In genomic region chr13:110912651-110913051, GRCh38 we compare ENCODE assay signal across 8 cellular contexts. TPM values are rescaled to one million over a fixed set of nuclear protein-coding genes. Genes with fewer than 3 reads are reported as not detected.
A peak's percentile ranks its signal among the peaks of the same experiment; 100 is the strongest.
DNase-seq lines count a peak whose midpoint lies in the region; ATAC-seq, FAIRE-seq and TF ChIP-seq lines count a peak whose summit lies in the region.

No MANE protein-coding gene starts in this region.

- H3K4me1 Mint-ChIP-seq in activated naive CD8-positive, alpha-beta T cell treated with anti-CD3 and anti-CD28 coated beads, Interleukin-2, amount 10 ng/mL, durations not matched to agents 7 days and 5 days: peaks cover 42% of the 10 kb centered on the region

- H3K9ac ChIP-seq in HepG2 (ENCODE audit: insufficient read depth, low read depth, low read length): peak overlapping the region; percentile 100

- intact Hi-C loops in HepG2 (cut with micrococcal nuclease; ENCODE audit: unreplicated experiment): no loop called here

- peak overlapping the region; percentile 92 for H3K27ac Mint-ChIP-seq in activated naive CD8-positive, alpha-beta T cell treated with anti-CD3 and anti-CD28 coated beads, Interleukin-2, amount 10 ng/mL, durations not matched to agents 7 days and 5 days

- peaks cover 14% of the 10 kb centered on the region for H3K36me3 Mint-ChIP-seq in activated naive CD8-positive, alpha-beta T cell treated with anti-CD3 and anti-CD28 coated beads, Interleukin-2, amount 10 ng/mL, durations not matched to agents 7 days and 5 days

- POLR2A ChIA-PET in HEK293 (lab: Yijun Ruan, JAX): no interaction called here
- POLR2A ChIA-PET in activated naive CD8-positive, alpha-beta T cell treated with anti-CD3 and anti-CD28 coated beads, Interleukin-2, amount 10 ng/mL, durations not matched to agents 7 days and 5 days (lab: Charles Lee): interaction anchor here (3.7 kb wide), 1 partner anchor 198 kb away, joined by 22 read pairs; no protein-coding TSS in a partner anchor
- POLR2A ChIA-PET in HepG2 (lab: Yijun Ruan, JAX): interaction anchor here (0.7 to 2.6 kb wide), 2 partner anchors 37 to 43 kb away, joined by 3 to 11 read pairs; no protein-coding TSS in a partner anchor

- H4K20me1 ChIP-seq in HepG2 (ENCODE audit: insufficient read depth, low read length): peaks cover 61% of the 10 kb centered on the region

- no peak for TF ChIP-seq RAD21 in HepG2 (CRISPR knock-in tag; IDR thresholded peaks at IDR 0.05)

- peak overlapping the region; percentile 93 for H3K4me2 ChIP-seq in HepG2 (ENCODE audit: low read depth, low read length)

- no peaks in the 10 kb centered on the region for H3K9me3 Mint-ChIP-seq in activated naive CD8-positive, alpha-beta T cell treated with anti-CD3 and anti-CD28 coated beads, Interleukin-2, amount 10 ng/mL, durations not matched to agents 7 days and 5 days

- no TSS peak for BruUV-seq in HepG2 (replicated peaks; lab: Mats Ljungman, UMichigan)

- TF ChIP-seq POLR2A in HepG2 (IDR thresholded peaks at IDR 0.05; ENCODE audit: insufficient read depth in 1 of 2, low read depth in 2 of 2, low read length in 2 of 2) (no peak), upper lobe of left lung (IDR thresholded peaks at IDR 0.05) (no peak)

- H2AFZ ChIP-seq in HepG2 (ENCODE audit: low read length): no peak overlapping the region

- H3K79me2 ChIP-seq in HepG2 (ENCODE audit: insufficient read depth, low read length): peaks cover 65% of the 10 kb centered on the region

- WGBS in HepG2 (ENCODE audit: low lambda C conversion rate): 0% methylated on average over 6 of the region's 10 CpGs
- WGBS in upper lobe of left lung, 2 donors: 29 to 33% methylated on average over 10 of the region's 10 CpGs

- peaks cover 0 to 31% of the 10 kb centered on the region in 2 experiments; a peak in 1 of 3 replicates for H3K36me3 ChIP-seq in HEK293 (ENCODE audit: control insufficient read depth in 2 of 2, insufficient read depth in 1 of 2, low read length in 2 of 2)
- H3K36me3 ChIP-seq in HepG2 (replicated peaks in 1 of 2; ENCODE audit: control insufficient read depth in 1 of 2, insufficient read depth in 2 of 2, low read length in 2 of 2): peaks cover 7 to 25% of the 10 kb centered on the region in 2 experiments
- peaks cover 0 to 15% (median 6%) of the 10 kb centered on the region in 4 donors for H3K36me3 ChIP-seq in upper lobe of left lung

- no peak for ATAC-seq in activated naive CD8-positive, alpha-beta T cell treated with anti-CD3 and anti-CD28 coated beads, Interleukin-2, amount 10 ng/mL, durations not matched to agents 7 days and 5 days (ENCODE audit: low read depth)
- ATAC-seq in HepG2: no peak
- ATAC-seq in upper lobe of left lung (ENCODE audit: low FRiP score in 2 of 2): no peak
- no peak for ATAC-seq in GM21367 (IDR thresholded peaks at IDR 0.05; ENCODE audit: unreplicated experiment)

- H3K4me1 ChIP-seq in HEK293 (ENCODE audit: control insufficient read depth, insufficient read depth, low read length): peaks cover 16% of the 10 kb centered on the region
- peaks cover 61% of the 10 kb centered on the region for H3K4me1 ChIP-seq in HepG2 (ENCODE audit: insufficient read depth, low read length)
- peaks cover 46 to 66% (median 59%) of the 10 kb centered on the region in 4 donors for H3K4me1 ChIP-seq in upper lobe of left lung

- TF ChIP-seq EP300 in HepG2 (IDR thresholded peaks at IDR 0.05; ENCODE audit: low read depth in 2 of 2, low read length in 2 of 2) (no peak), HepG2 (CRISPR knock-in tag; IDR thresholded peaks at IDR 0.05; ENCODE audit: borderline replicate concordance) (no peak), upper lobe of left lung (IDR thresholded peaks at IDR 0.05) (no peak)

- no peaks in the 10 kb centered on the region for H3K9me3 ChIP-seq in HEK293 (ENCODE audit: control insufficient read depth, insufficient read depth, low read depth, low read length)
- no peaks in the 10 kb centered on the region for H3K9me3 ChIP-seq in HepG2 (ENCODE audit: low read length)
- H3K9me3 ChIP-seq in upper lobe of left lung: no peaks in the 10 kb centered on the region

- DNase-seq in AG08395 (ENCODE audit: low spot score) (peak; percentile 31), HepG2 (ENCODE audit: low spot score) (peak; percentile 54), upper lobe of left lung (no peak), NCI-H345 treated with DMSO at 0.1 percent for 48 hours (lab: John Stamatoyannopoulos, UW; ENCODE audit: unreplicated experiment) (no peak)
- DNase-seq in activated naive CD8-positive, alpha-beta T cell treated with anti-CD3 and anti-CD28 coated beads, Interleukin-2, amount 10 ng/mL, durations not matched to agents 7 days and 5 days: no peak
- DNase-seq in activated CD4-positive, alpha-beta T cell treated with anti-CD3 and anti-CD28 coated beads for 48 hours: no peak

- TF ChIP-seq CTCF in HEK293 (tag by site-specific recombination; IDR thresholded peaks at IDR 0.05) (no peak), HepG2 (CRISPR knock-in tag; IDR thresholded peaks at IDR 0.05) (no peak), upper lobe of left lung (IDR thresholded peaks at IDR 0.05) (no peak)

- no peaks in the 10 kb centered on the region for H3K27me3 Mint-ChIP-seq in activated naive CD8-positive, alpha-beta T cell treated with anti-CD3 and anti-CD28 coated beads, Interleukin-2, amount 10 ng/mL, durations not matched to agents 7 days and 5 days

- H3K27me3 ChIP-seq in HepG2 (ENCODE audit: control insufficient read depth in 1 of 2, insufficient read depth in 2 of 2, low read length in 2 of 2): no peaks in the 10 kb centered on the region; a peak in 1 of 5 replicates
- no peaks in the 10 kb centered on the region for H3K27me3 ChIP-seq in upper lobe of left lung

- no peak for FAIRE-seq in HepG2 (lab: Jason Lieb, UNC)

- no peak overlapping the region for H3K27ac ChIP-seq in HEK293 (ENCODE audit: extremely low read depth, low read depth, low read length)
- H3K27ac ChIP-seq in HepG2 (ENCODE audit: extremely low read length, insufficient read depth, low read length): peak overlapping the region; percentile 100
- peak overlapping the region; percentile 99 to 100 (median 100) for H3K27ac ChIP-seq in upper lobe of left lung

- H3K4me3 Mint-ChIP-seq in activated naive CD8-positive, alpha-beta T cell treated with anti-CD3 and anti-CD28 coated beads, Interleukin-2, amount 10 ng/mL, durations not matched to agents 7 days and 5 days: peak overlapping the region; percentile 90

- in situ Hi-C loops in HepG2 (cut with HindIII; ENCODE audit: extremely low pct_ligation_motif_present, low pct_unique_long_range_greater_than_20kb): loop anchor here (10.0 kb wide), 1 partner anchor 208 kb away; the partner anchor contains the start of gene CARS2

- CTCF ChIA-PET in HEK293 (lab: Yijun Ruan, JAX) (interaction anchor here (0.8 kb wide), 1 partner anchor 155 kb away, joined by 3 read pairs; no protein-coding TSS in a partner anchor), HepG2 (lab: Yijun Ruan, JAX; ENCODE audit: low intra/inter-chr PET ratio, low total read pairs) (no interaction called here)

- H3K4me3 ChIP-seq in HEK293 (ENCODE audit: low read depth, low read length): peak overlapping the region; percentile 99
- peak overlapping the region; percentile 96 to 100 (median 99) for H3K4me3 ChIP-seq in HepG2 (replicated peaks in 1 of 3; ENCODE audit: insufficient read depth in 1 of 3, low read depth in 2 of 3, low read length in 3 of 3)
- peak overlapping the region in 3 of 4 donors; percentile 95 to 99 (median 98) for H3K4me3 ChIP-seq in upper lobe of left lung

TF ChIP-seq in HEK293, 187 proteins besides CTCF, POLR2A, EP300 and RAD21 (continues in another document):
- no peak for TF ChIP-seq ZNF175 (tag by site-specific recombination; IDR thresholded peaks at IDR 0.05)
- TF ChIP-seq ZNF558 (tag by site-specific recombination; IDR thresholded peaks at IDR 0.05): no peak
- TF ChIP-seq ZNF48 (tag by site-specific recombination; IDR thresholded peaks at IDR 0.05): no peak
- TF ChIP-seq ZBTB48 (tag by site-specific recombination; IDR thresholded peaks at IDR 0.05): no peak
- no peak for TF ChIP-seq MYNN (tag by site-specific recombination; IDR thresholded peaks at IDR 0.05; ENCODE audit: borderline replicate concordance)
- TF ChIP-seq ZNF121 (tag by site-specific recombination; IDR thresholded peaks at IDR 0.05): no peak

TF ChIP-seq in HepG2, 621 proteins besides CTCF, POLR2A, EP300 and RAD21:
- TF ChIP-seq PHF5A (CRISPR knock-in tag; IDR thresholded peaks at IDR 0.05; ENCODE audit: low read depth, unreplicated experiment) (no peak), FOSL2 (CRISPR knock-in tag; IDR thresholded peaks at IDR 0.05) (peak; percentile 30; the same call in 1 of the 2 replicates), SAP130 (CRISPR knock-in tag; IDR thresholded peaks at IDR 0.05; ENCODE audit: low read depth) (0 out of 2 replicates have a peak, but pooled peaks have one; percentile 19)

RNA-seq across cellular contexts. Expression of gene ANKRD10, which starts 2.2 kb away (rescaled TPM):
- total RNA-seq in activated naive CD8-positive, alpha-beta T cell treated with anti-CD3 and anti-CD28 coated beads, Interleukin-2, amount 10 ng/mL, durations not matched to agents 7 days and 5 days: 100 to 1,000 TPM; 117 to 119 TPM
- total RNA-seq in HepG2 (2016; rRNA removed; fragmentation: Illumina TruSeq; extraction: Trizol) (59.6 and 108 TPM in 2 replicates), upper lobe of left lung (100 to 1,000 TPM in 3 of 6 donors, 10 to 100 TPM in 3; 91.4 to 190 (median 107) TPM)
- 10.2 and 11.9 TPM in 2 replicates for total RNA-seq in HepG2 (2016; cell fraction: cytosol; rRNA removed; fragmentation: Illumina TruSeq; extraction: Trizol; ENCODE audit: low read depth)
- total RNA-seq in HepG2 (2016; cell fraction: insoluble cytoplasmic fraction; rRNA removed; fragmentation: Illumina TruSeq; extraction: Trizol): 59.3 and 98.0 TPM in 2 replicates
- 24.2 and 38.1 TPM in 2 replicates for total RNA-seq in HepG2 (2016; cell fraction: membrane; rRNA removed; fragmentation: Illumina TruSeq; extraction: Trizol)
- 241 and 262 TPM in 2 replicates for total RNA-seq in HepG2 (2016; cell fraction: nucleus; rRNA removed; fragmentation: Illumina TruSeq; extraction: Trizol)
- polyA plus RNA-seq in HepG2 (2011; rRNA removed): 102 and 115 TPM in 2 replicates
- polyA plus RNA-seq in HepG2 (2011; cell fraction: cytosol; rRNA removed): 39.3 and 39.6 TPM in 2 replicates
- polyA plus RNA-seq in HepG2 (2011; cell fraction: nucleus; rRNA removed): 243 and 276 TPM in 2 replicates
- 63.9 and 67.7 TPM in 2 replicates for polyA plus RNA-seq in HepG2 (2012)
- 5.5 and 5.7 TPM in 2 replicates for polyA plus RNA-seq in HepG2 (2016; cell fraction: cytosol; fragmentation: Illumina TruSeq; extraction: Trizol; ENCODE audit: low read depth)
- polyA plus RNA-seq in HepG2 (2016; cell fraction: insoluble cytoplasmic fraction; fragmentation: Illumina TruSeq; extraction: Trizol; ENCODE audit: low read depth): 41.1 and 41.5 TPM in 2 replicates
- 14.4 and 23.2 TPM in 2 replicates for polyA plus RNA-seq in HepG2 (2016; cell fraction: membrane; fragmentation: Illumina TruSeq; extraction: Trizol; ENCODE audit: low read depth)
- polyA plus RNA-seq in HepG2 (2016; cell fraction: nucleus; fragmentation: Illumina TruSeq; extraction: Trizol; ENCODE audit: insufficient read depth, low read depth): 283 and 324 TPM in 2 replicates
- polyA minus RNA-seq in HepG2 (2011; rRNA and poly(A)+ RNA removed; ENCODE audit: low replicate concordance): 88.1 and 160 TPM in 2 replicates
- 46.2 and 49.6 TPM in 2 replicates for polyA minus RNA-seq in HepG2 (2011; cell fraction: cytosol; rRNA and poly(A)+ RNA removed)
- 521 and 529 TPM in 2 replicates for polyA minus RNA-seq in HepG2 (2011; cell fraction: nucleus; rRNA and poly(A)+ RNA removed)

Comparison
In these comparisons a context has a peak if more than half of its experiments do, and no peak if none do; other contexts are left out.
1. DNase-seq: peak in AG08395 (single experiment) and HepG2 (single experiment); none in activated naive CD8-positive, alpha-beta T cell treated with anti-CD3 and anti-CD28 coated beads, Interleukin-2, amount 10 ng/mL, durations not matched to agents 7 days and 5 days (single experiment), upper lobe of left lung (0 of 2), NCI-H345 treated with DMSO at 0.1 percent for 48 hours (single experiment) and activated CD4-positive, alpha-beta T cell treated with anti-CD3 and anti-CD28 coated beads for 48 hours (single experiment).
2. Peak in every context shown above with its lines, with median percentiles within 50 percentile points of each other: H3K4me3 ChIP-seq.